Comparison of ENCODE assay signal across 17 cellular contexts in genomic region chr1:121408354-121408753, GRCh38.
DNase-seq lines count a peak whose midpoint lies in the region; ATAC-seq, FAIRE-seq and TF ChIP-seq lines count a peak whose summit lies in the region.
"Had no signal": no experiment of that assay in that cellular context is flagged by ENCODE, and none has a peak within 500 bp of the region (broad histone marks: within the 10 kb centered on the region; RNA-seq: fewer than 3 reads in every experiment).

No MANE protein-coding gene starts in this region.

- H3K9me3 ChIP-seq in naive thymus-derived CD4-positive, alpha-beta T cell (ENCODE audit: control insufficient read depth in 2 of 3, low read length in 3 of 3) = no peaks in the 10 kb centered on the region

- no peak for TF ChIP-seq CTCF in nephron progenitor cell (IDR thresholded peaks at IDR 0.05)

- peaks cover 0 to 2% (median 0%) of the 10 kb centered on the region in 7 donors for H3K4me1 Mint-ChIP-seq in naive thymus-derived CD4-positive, alpha-beta T cell
- H3K4me1 Mint-ChIP-seq in nephron progenitor cell = no peaks in the 10 kb centered on the region

- H3K27ac ChIP-seq in naive thymus-derived CD4-positive, alpha-beta T cell (ENCODE audit: low read depth, low read length) = no peak overlapping the region
- H3K27ac ChIP-seq: SK-N-MC had no signal

- intact Hi-C loops in naive thymus-derived CD4-positive, alpha-beta T cell (cut with micrococcal nuclease) = no loop called here

- POLR2A ChIA-PET in naive thymus-derived CD4-positive, alpha-beta T cell (lab: Charles Lee) = no interaction called here

- CTCF ChIA-PET in naive thymus-derived CD4-positive, alpha-beta T cell (lab: Charles Lee) = no interaction called here

- DNase-seq in HTR-8/SVneo (ENCODE audit: insufficient read length, low spot score) = no peak
- peak; percentile 86 for DNase-seq in NOMO-1 treated with DMSO at 0.1 percent for 48 hours (lab: John Stamatoyannopoulos, UW; ENCODE audit: unreplicated experiment)
- DNase-seq in SKM-1 (lab: John Stamatoyannopoulos, UW; ENCODE audit: unreplicated experiment) = peak; percentile 16
- DNase-seq in naive thymus-derived CD4-positive, alpha-beta T cell = no peak
- DNase-seq in dermis blood vessel endothelial cell = no peak
- DNase-seq in stimulated activated naive CD4-positive, alpha-beta T cell (lab: John Stamatoyannopoulos, UW) = no peak
- no peak for DNase-seq in nephron progenitor cell
- DNase-seq: CD8-positive, alpha-beta T cell; DND-41; GF-D8; NCI-H1105 treated with DMSO at 0.1 percent for 48 hours; NCI-H187; OCI-M1 had no signal

- peak; percentile 74 for FAIRE-seq in HTR-8/SVneo (lab: Jason Lieb, UNC)

- H3K4me1 ChIP-seq in naive thymus-derived CD4-positive, alpha-beta T cell (ENCODE audit: control insufficient read depth in 2 of 2, insufficient read depth in 2 of 2, low read length in 2 of 2) = no peaks in the 10 kb centered on the region

- H3K36me3 ChIP-seq in naive thymus-derived CD4-positive, alpha-beta T cell (ENCODE audit: control insufficient read depth in 2 of 3, insufficient read depth in 3 of 3, low read length in 3 of 3) = no peaks in the 10 kb centered on the region

- no peak overlapping the region for H3K4me3 ChIP-seq in naive thymus-derived CD4-positive, alpha-beta T cell (ENCODE audit: low read length)
- H3K4me3 ChIP-seq: SK-N-MC had no signal

- no peaks in the 10 kb centered on the region for H3K27me3 ChIP-seq in naive thymus-derived CD4-positive, alpha-beta T cell (ENCODE audit: control insufficient read depth in 2 of 2, insufficient read depth in 2 of 2, low read length in 2 of 2)

- peaks cover 0 to 2% (median 0%) of the 10 kb centered on the region in 5 donors for H3K36me3 Mint-ChIP-seq in naive thymus-derived CD4-positive, alpha-beta T cell
- no peaks in the 10 kb centered on the region for H3K36me3 Mint-ChIP-seq in nephron progenitor cell (ENCODE audit: low read depth)
- H3K36me3 Mint-ChIP-seq: CD8-positive, alpha-beta T cell; IgD-negative memory B cell had no signal

- H3K9me3 Mint-ChIP-seq in naive thymus-derived CD4-positive, alpha-beta T cell = peaks cover 0 to 7% (median under 1%) of the 10 kb centered on the region in 11 donors
- H3K9me3 Mint-ChIP-seq in nephron progenitor cell = peaks cover 8% of the 10 kb centered on the region
- H3K9me3 Mint-ChIP-seq: CD8-positive, alpha-beta T cell; IgD-negative memory B cell; T-helper 1 cell treated with Interleukin-12 subunit alpha and Interleukin-12 subunit beta and Interleukin-4 antibody, amounts not matched to agents 30 μg/mL and 1 μg/mL, for 36 hours had no signal

- H3K27ac Mint-ChIP-seq in naive thymus-derived CD4-positive, alpha-beta T cell = no peak overlapping the region
- H3K27ac Mint-ChIP-seq in nephron progenitor cell = no peak overlapping the region
- H3K27ac Mint-ChIP-seq: IgD-negative memory B cell; T-helper 1 cell treated with Interleukin-12 subunit alpha and Interleukin-12 subunit beta and Interleukin-4 antibody, amounts not matched to agents 30 μg/mL and 1 μg/mL, for 36 hours had no signal

- no peak overlapping the region for H3K4me3 Mint-ChIP-seq in naive thymus-derived CD4-positive, alpha-beta T cell
- H3K4me3 Mint-ChIP-seq in nephron progenitor cell = no peak overlapping the region
- H3K4me3 Mint-ChIP-seq: CD8-positive, alpha-beta T cell; IgD-negative memory B cell; T-helper 1 cell treated with Interleukin-12 subunit alpha and Interleukin-12 subunit beta and Interleukin-4 antibody, amounts not matched to agents 30 μg/mL and 1 μg/mL, for 36 hours had no signal

- H3K27me3 Mint-ChIP-seq in naive thymus-derived CD4-positive, alpha-beta T cell = peaks cover 0 to 16% (median 0%) of the 10 kb centered on the region in 5 donors
- peaks cover 3% of the 10 kb centered on the region for H3K27me3 Mint-ChIP-seq in nephron progenitor cell (ENCODE audit: low read depth, poor library complexity)
- H3K27me3 Mint-ChIP-seq: IgD-negative memory B cell had no signal

- ATAC-seq in naive thymus-derived CD4-positive, alpha-beta T cell = peak; percentile 48
- ATAC-seq in HG03025 (IDR thresholded peaks at IDR 0.05; ENCODE audit: low FRiP score, unreplicated experiment) = no peak
- ATAC-seq: CD8-positive, alpha-beta T cell had no signal

Comparison
In these comparisons a context has a peak if more than half of its experiments do, and no peak if none do; other contexts are left out.
1. DNase-seq: peak in NOMO-1 treated with DMSO at 0.1 percent for 48 hours (single experiment) and SKM-1 (single experiment); none in HTR-8/SVneo (single experiment), naive thymus-derived CD4-positive, alpha-beta T cell (0 of 9), dermis blood vessel endothelial cell (single experiment), stimulated activated naive CD4-positive, alpha-beta T cell (0 of 6) and nephron progenitor cell (single experiment).